Comparison of ENCODE assay signal across 8 cellular contexts in genomic region chr2:160407393-160408204, GRCh38.
DNase-seq lines count a peak whose midpoint lies in the region; ATAC-seq, FAIRE-seq and TF ChIP-seq lines count a peak whose summit lies in the region.

No MANE protein-coding gene starts in this region.

- peaks cover 77% of the 10 kb centered on the region for H3K4me1 ChIP-seq in CD8-positive, alpha-beta memory T cell (ENCODE audit: insufficient read depth, low read length)
- H3K4me1 ChIP-seq in astrocyte (ENCODE audit: insufficient read depth, low read length) (peaks cover 48% of the 10 kb centered on the region), iPS DF 6.9 (ENCODE audit: control insufficient read depth, insufficient read depth, low read length) (no peaks in the 10 kb centered on the region; the same call in 1 of the 2 replicates)

- POLR2A ChIA-PET in CD8-positive, alpha-beta memory T cell (lab: Charles Lee), result interaction anchor here (0.6 to 3.4 kb wide), 8 partner anchors 13 to 114 kb away, joined by 3 to 20 read pairs (median 4); no protein-coding TSS in a partner anchor
- POLR2A ChIA-PET in T-cell (lab: Charles Lee), result interaction anchor here (0.7 to 1.1 kb wide), 5 partner anchors 16 to 1592 kb away, joined by 3 to 6 read pairs (median 3); no protein-coding TSS in a partner anchor

- TF ChIP-seq CTCF in astrocyte (IDR thresholded peaks at IDR 0.05; ENCODE audit: insufficient read depth, low read depth, low read length), result no peak

- peak overlapping the region; percentile 24 for H2AFZ ChIP-seq in astrocyte (ENCODE audit: low read depth, low read length)

- DNase-seq in CD8-positive, alpha-beta memory T cell, result peak; percentile 53 to 76 (median 70)
- DNase-seq in T-cell, result peak; percentile 34 to 69 (median 50)
- peak; percentile 57 for DNase-seq in astrocyte (ENCODE audit: low read depth)
- DNase-seq in iPS DF 6.9 (ENCODE audit: low read depth, low spot score), result no peak
- DNase-seq in skeletal muscle cell (ENCODE audit: low read depth), result peak; percentile 31
- DNase-seq in NCI-H146 treated with DMSO at 0.1 percent for 48 hours (lab: John Stamatoyannopoulos, UW; ENCODE audit: unreplicated experiment), result no peak

- H3K79me2 ChIP-seq in astrocyte (ENCODE audit: insufficient read depth, low read length), result peaks cover 78% of the 10 kb centered on the region

- no peak for FAIRE-seq in astrocyte (lab: Jason Lieb, UNC)

- peaks cover 0 to 1% (median 0%) of the 10 kb centered on the region in 5 donors for H3K9me3 Mint-ChIP-seq in CD8-positive, alpha-beta memory T cell
- H3K9me3 Mint-ChIP-seq in T-cell, result no peaks in the 10 kb centered on the region
- no peaks in the 10 kb centered on the region for H3K9me3 Mint-ChIP-seq in astrocyte (ENCODE audit: unreplicated experiment)

- H3K27me3 ChIP-seq in CD8-positive, alpha-beta memory T cell (ENCODE audit: insufficient read depth, low read length, poor library complexity, severe bottlenecking), result no peaks in the 10 kb centered on the region
- H3K27me3 ChIP-seq in astrocyte (ENCODE audit: insufficient read depth, low read length) (no peaks in the 10 kb centered on the region), iPS DF 6.9 (ENCODE audit: control insufficient read depth, insufficient read depth, low read length) (no peaks in the 10 kb centered on the region; the same call in 1 of the 2 replicates)

- H3K27ac ChIP-seq in CD8-positive, alpha-beta memory T cell (ENCODE audit: low read depth, low read length), result peak overlapping the region; percentile 75
- peak overlapping the region; percentile 85 for H3K27ac ChIP-seq in astrocyte (ENCODE audit: low read depth, low read length)
- H3K27ac ChIP-seq in iPS DF 6.9 (ENCODE audit: low read length), result no peak overlapping the region

- peak overlapping the region; percentile 93 for H3K4me2 ChIP-seq in astrocyte (ENCODE audit: low read length)

- WGBS in iPS DF 6.9 (ENCODE audit: insufficient coverage, insufficient read length), result no CpG with 5 or more reads among the region's 121 CpGs

- H3K4me3 Mint-ChIP-seq in CD8-positive, alpha-beta memory T cell, result peak overlapping the region; percentile 89 to 97 (median 93)
- peak overlapping the region; percentile 91 to 96 (median 92) for H3K4me3 Mint-ChIP-seq in T-cell
- H3K4me3 Mint-ChIP-seq in astrocyte (ENCODE audit: unreplicated experiment), result peak overlapping the region; percentile 96

- no peaks in the 10 kb centered on the region for H3K9me3 ChIP-seq in CD8-positive, alpha-beta memory T cell (ENCODE audit: low read length)
- H3K9me3 ChIP-seq in astrocyte (ENCODE audit: insufficient read depth, low read depth, low read length) (no peaks in the 10 kb centered on the region), iPS DF 6.9 (ENCODE audit: control insufficient read depth, insufficient read depth, low read length) (no peaks in the 10 kb centered on the region)

- CTCF ChIA-PET in CD8-positive, alpha-beta memory T cell (lab: Charles Lee), result interaction anchor here (0.9 to 4.1 kb wide), 10 partner anchors 10 to 137 kb away, joined by 3 to 25 read pairs (median 4); no protein-coding TSS in a partner anchor
- CTCF ChIA-PET in T-cell (lab: Charles Lee), result interaction anchor here (1.2 to 1.8 kb wide), 4 partner anchors 11 to 21 kb away, joined by 3 to 8 read pairs (median 4); no protein-coding TSS in a partner anchor

- H3K27ac Mint-ChIP-seq in CD8-positive, alpha-beta memory T cell, result peak overlapping the region; percentile 94 to 99 (median 97)
- H3K27ac Mint-ChIP-seq in T-cell (peak overlapping the region; percentile 95 to 96), astrocyte (ENCODE audit: unreplicated experiment) (peak overlapping the region; percentile 96)

- peaks cover 79 to 90% (median 87%) of the 10 kb centered on the region in 3 donors for H3K4me1 Mint-ChIP-seq in CD8-positive, alpha-beta memory T cell
- H3K4me1 Mint-ChIP-seq in T-cell (peaks cover 82 to 86% (median 84%) of the 10 kb centered on the region in 3 donors), astrocyte (ENCODE audit: low read depth, unreplicated experiment) (peaks cover 57% of the 10 kb centered on the region)

- H3K36me3 ChIP-seq in CD8-positive, alpha-beta memory T cell (ENCODE audit: insufficient read depth, low read length), result no peaks in the 10 kb centered on the region
- H3K36me3 ChIP-seq in astrocyte (ENCODE audit: insufficient read depth, low read length) (no peaks in the 10 kb centered on the region), iPS DF 6.9 (ENCODE audit: control insufficient read depth, insufficient read depth, low read length) (no peaks in the 10 kb centered on the region)

- no peaks in the 10 kb centered on the region for H3K27me3 Mint-ChIP-seq in CD8-positive, alpha-beta memory T cell
- no peaks in the 10 kb centered on the region for H3K27me3 Mint-ChIP-seq in T-cell
- no peaks in the 10 kb centered on the region for H3K27me3 Mint-ChIP-seq in astrocyte (ENCODE audit: low read depth, unreplicated experiment)

- ATAC-seq in GM19467 (IDR thresholded peaks at IDR 0.05; ENCODE audit: unreplicated experiment) (peak; percentile 53), HG03558 (IDR thresholded peaks at IDR 0.05; ENCODE audit: extremely low read depth, unreplicated experiment) (peak; percentile 31), T-cell (replicated peaks in 1 of 4) (peak; percentile 49 to 67 (median 65))

- peaks cover 0 to 15% (median 0%) of the 10 kb centered on the region in 3 donors for H3K36me3 Mint-ChIP-seq in CD8-positive, alpha-beta memory T cell
- H3K36me3 Mint-ChIP-seq in T-cell (peaks cover 12% of the 10 kb centered on the region), astrocyte (ENCODE audit: low read depth, unreplicated experiment) (peaks cover 1% of the 10 kb centered on the region)

- peak overlapping the region; percentile 90 for H3K9ac ChIP-seq in astrocyte (ENCODE audit: low read length)

- H3K4me3 ChIP-seq in CD8-positive, alpha-beta memory T cell (ENCODE audit: low read length), result peak overlapping the region; percentile 86
- H3K4me3 ChIP-seq in astrocyte (ENCODE audit: insufficient read depth, low read depth, low read length) (peak overlapping the region; percentile 76), iPS DF 6.9 (ENCODE audit: low read length) (peak overlapping the region; percentile 67; the same call in 1 of the 2 replicates), skeletal muscle cell (ENCODE audit: low read depth, low read length) (peak overlapping the region; percentile 77)

- peaks cover 50% of the 10 kb centered on the region for H4K20me1 ChIP-seq in astrocyte (ENCODE audit: insufficient read depth, low read length)

Comparison
In these comparisons a context has a peak if more than half of its experiments do, and no peak if none do; other contexts are left out.
1. DNase-seq: peak in CD8-positive, alpha-beta memory T cell (5 of 5), T-cell (34 of 34), astrocyte (single experiment) and skeletal muscle cell (single experiment); none in iPS DF 6.9 (single experiment) and NCI-H146 treated with DMSO at 0.1 percent for 48 hours (single experiment).
2. Peak in every context shown above with its lines, with median percentiles within 50 percentile points of each other: H3K4me3 ChIP-seq, H3K27ac Mint-ChIP-seq, H3K4me3 Mint-ChIP-seq and ATAC-seq.